20 cellular contexts compared by ENCODE assay signal in the genomic region with DNA sequence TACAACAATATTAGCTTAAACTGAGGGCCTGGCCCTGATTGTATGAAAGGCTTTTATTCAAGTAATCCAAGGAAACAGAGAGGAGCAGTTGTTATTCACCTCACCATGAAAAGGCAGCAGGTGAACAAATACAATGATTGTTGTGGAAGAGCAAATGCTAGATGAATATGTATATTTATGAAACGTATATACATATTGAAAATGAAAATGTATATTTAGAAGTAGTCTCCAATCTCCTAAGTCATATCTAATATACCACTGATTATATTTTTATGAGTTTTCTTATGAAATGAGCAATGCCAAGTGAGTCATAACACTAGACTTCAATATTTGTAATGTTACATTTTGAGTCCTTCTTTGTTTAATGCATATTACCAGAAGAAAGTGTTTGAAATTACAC.
A peak's percentile ranks its signal among the peaks of the same experiment; 100 is the strongest.
DNase-seq lines count a peak whose midpoint lies in the region; ATAC-seq and TF ChIP-seq lines count a peak whose summit lies in the region.
"Had no signal": no experiment of that assay in that cellular context is flagged by ENCODE, and none has a peak within 500 bp of the region (broad histone marks: within the 10 kb centered on the region; RNA-seq: fewer than 3 reads in every experiment).

No MANE protein-coding gene starts in this region.

- H3K9ac ChIP-seq in PC-3 (ENCODE audit: low read length): no peak overlapping the region
- H3K9ac ChIP-seq: SK-N-SH had no signal

- no TSS peak for BruUV-seq in PC-3 (replicated peaks; lab: Mats Ljungman, UMichigan)

- no peak overlapping the region for H2AFZ ChIP-seq in PC-3 (ENCODE audit: low read length)
- H2AFZ ChIP-seq in hepatocyte: no peak overlapping the region

- no peaks in the 10 kb centered on the region for H3K36me3 Mint-ChIP-seq in activated T-cell treated with anti-CD3 and anti-CD28 coated beads, Interleukin-2, amount 50 U/mL, for 4 hours (ENCODE audit: insufficient read depth)
- no peaks in the 10 kb centered on the region for H3K36me3 Mint-ChIP-seq in activated T-cell treated with anti-CD3 and anti-CD28 coated beads, Interleukin-2, amount 50 U/mL, for 24 hours (ENCODE audit: low read depth)
- no peaks in the 10 kb centered on the region for H3K36me3 Mint-ChIP-seq in activated naive CD8-positive, alpha-beta T cell treated with anti-CD3 and anti-CD28 coated beads for 36 hours
- H3K36me3 Mint-ChIP-seq: activated CD8-positive, alpha-beta memory T cell treated with anti-CD3 and anti-CD28 coated beads, Interleukin-2, amount 10 ng/mL, durations not matched to agents 7 days and 5 days; IgD-negative memory B cell had no signal

- no peak overlapping the region for H3K27ac Mint-ChIP-seq in activated T-cell treated with anti-CD3 and anti-CD28 coated beads, Interleukin-2, amount 50 U/mL, for 24 hours
- no peak overlapping the region for H3K27ac Mint-ChIP-seq in activated naive CD8-positive, alpha-beta T cell treated with anti-CD3 and anti-CD28 coated beads for 36 hours
- H3K27ac Mint-ChIP-seq: activated CD8-positive, alpha-beta memory T cell treated with anti-CD3 and anti-CD28 coated beads, Interleukin-2, amount 10 ng/mL, durations not matched to agents 7 days and 5 days; IgD-negative memory B cell had no signal

- intact Hi-C loops in PC-3 (cut with micrococcal nuclease): no loop called here

- H3K9me3 ChIP-seq in PC-3 (ENCODE audit: low read length) (no peaks in the 10 kb centered on the region), hepatocyte (ENCODE audit: low read depth) (no peaks in the 10 kb centered on the region)
- H3K9me3 ChIP-seq: esophagus muscularis mucosa, MG63, SK-N-SH, suprapubic skin had no signal

- peak overlapping the region; percentile 59 for H3K4me2 ChIP-seq in PC-3 (ENCODE audit: low read length)
- no peak overlapping the region for H3K4me2 ChIP-seq in hepatocyte
- H3K4me2 ChIP-seq: SK-N-SH had no signal

- POLR2A ChIA-PET in PC-3 (lab: Charles Lee; ENCODE audit: unreplicated experiment): no interaction called here

- H3K9me2 ChIP-seq in PC-3 (replicated peaks; ENCODE audit: low read length): no peaks in the 10 kb centered on the region
- no peaks in the 10 kb centered on the region for H3K9me2 ChIP-seq in hepatocyte (replicated peaks; ENCODE audit: insufficient read depth)
- H3K9me2 ChIP-seq: SK-N-SH had no signal

- H3K27me3 ChIP-seq in PC-3 (ENCODE audit: low read length): no peaks in the 10 kb centered on the region
- no peaks in the 10 kb centered on the region for H3K27me3 ChIP-seq in hepatocyte
- H3K27me3 ChIP-seq in H7 (ENCODE audit: control insufficient read depth, insufficient read depth, low read length): no peaks in the 10 kb centered on the region
- H3K27me3 ChIP-seq: esophagus muscularis mucosa, MG63, suprapubic skin had no signal

- no peaks in the 10 kb centered on the region for H3F3A ChIP-seq in PC-3 (ENCODE audit: low read length, unreplicated experiment)

- H3K4me1 ChIP-seq in PC-3 (ENCODE audit: insufficient read depth, low read length) (peaks cover 25% of the 10 kb centered on the region), hepatocyte (ENCODE audit: insufficient read depth) (no peaks in the 10 kb centered on the region)
- H3K4me1 ChIP-seq: suprapubic skin had no signal

- no peaks in the 10 kb centered on the region for H4K20me1 ChIP-seq in PC-3 (ENCODE audit: low read length)
- no peaks in the 10 kb centered on the region for H4K20me1 ChIP-seq in hepatocyte (ENCODE audit: insufficient read depth, poor library complexity, severe bottlenecking)

- H3K27ac ChIP-seq in PC-3 (ENCODE audit: low read length) (no peak overlapping the region), hepatocyte (no peak overlapping the region)
- H3K27ac ChIP-seq: C4-2B, suprapubic skin had no signal

- DNase-seq in activated T-cell treated with anti-CD3 and anti-CD28 coated beads, Interleukin-2, amount 50 U/mL, for 4 hours: no peak
- no peak for DNase-seq in activated T-cell treated with anti-CD3 and anti-CD28 coated beads, Interleukin-2, amount 50 U/mL, for 24 hours
- DNase-seq in NCI-H146 treated with DMSO at 0.1 percent for 48 hours (lab: John Stamatoyannopoulos, UW; ENCODE audit: unreplicated experiment) (peak; percentile 97), PC-3 (peak; percentile 53), hepatocyte (ENCODE audit: low spot score) (no peak), H7 (no peak)
- no peak for DNase-seq in activated naive CD8-positive, alpha-beta T cell treated with anti-CD3 and anti-CD28 coated beads for 36 hours
- DNase-seq: activated CD8-positive, alpha-beta memory T cell treated with anti-CD3 and anti-CD28 coated beads, Interleukin-2, amount 10 ng/mL, durations not matched to agents 7 days and 5 days; activated gamma-delta T cell treated with Interleukin-2 at 50 U/mL for 16 hours; MG63; NCI-H446 treated with DMSO at 0.1 percent for 48 hours; SK-N-SH; T-helper 9 cell had no signal

- H3K4me1 Mint-ChIP-seq in activated T-cell treated with anti-CD3 and anti-CD28 coated beads, Interleukin-2, amount 50 U/mL, for 4 hours (ENCODE audit: low read depth): no peaks in the 10 kb centered on the region
- H3K4me1 Mint-ChIP-seq in activated T-cell treated with anti-CD3 and anti-CD28 coated beads, Interleukin-2, amount 50 U/mL, for 24 hours (ENCODE audit: low read depth): peaks cover 2% of the 10 kb centered on the region
- H3K4me1 Mint-ChIP-seq in activated naive CD8-positive, alpha-beta T cell treated with anti-CD3 and anti-CD28 coated beads for 36 hours: no peaks in the 10 kb centered on the region
- H3K4me1 Mint-ChIP-seq: activated CD8-positive, alpha-beta memory T cell treated with anti-CD3 and anti-CD28 coated beads, Interleukin-2, amount 10 ng/mL, durations not matched to agents 7 days and 5 days; central memory CD8-positive, alpha-beta T cell had no signal

- no peaks in the 10 kb centered on the region for H3K79me2 ChIP-seq in PC-3 (ENCODE audit: low read length)
- H3K79me2 ChIP-seq in hepatocyte: no peaks in the 10 kb centered on the region

- peak; percentile 43 to 50 for ATAC-seq in activated T-cell treated with anti-CD3 and anti-CD28 coated beads, Interleukin-2, amount 50 U/mL, for 4 hours
- ATAC-seq in PC-3 (peak; percentile 39), GM21717 (IDR thresholded peaks at IDR 0.05; ENCODE audit: unreplicated experiment) (no peak)
- ATAC-seq: activated CD4-positive, CD25-positive, alpha-beta regulatory T cell treated with anti-CD3 and anti-CD28 coated beads, Interleukin-2, amount 50 U/mL, for 24 hours; activated CD8-positive, alpha-beta memory T cell treated with anti-CD3 and anti-CD28 coated beads, Interleukin-2, amount 10 ng/mL, durations not matched to agents 7 days and 5 days had no signal

- CTCF ChIA-PET in PC-3 (lab: Charles Lee): interaction anchor here (0.7 kb wide), 1 partner anchor 343 kb away, joined by 3 read pairs; no protein-coding TSS in a partner anchor

- H3K9me3 Mint-ChIP-seq in activated T-cell treated with anti-CD3 and anti-CD28 coated beads, Interleukin-2, amount 50 U/mL, for 4 hours: no peaks in the 10 kb centered on the region
- no peaks in the 10 kb centered on the region for H3K9me3 Mint-ChIP-seq in activated T-cell treated with anti-CD3 and anti-CD28 coated beads, Interleukin-2, amount 50 U/mL, for 24 hours
- H3K9me3 Mint-ChIP-seq in activated naive CD8-positive, alpha-beta T cell treated with anti-CD3 and anti-CD28 coated beads for 36 hours: no peaks in the 10 kb centered on the region
- H3K9me3 Mint-ChIP-seq: central memory CD8-positive, alpha-beta T cell had no signal

- H3K4me3 Mint-ChIP-seq in activated T-cell treated with anti-CD3 and anti-CD28 coated beads, Interleukin-2, amount 50 U/mL, for 4 hours: no peak overlapping the region
- H3K4me3 Mint-ChIP-seq in activated T-cell treated with anti-CD3 and anti-CD28 coated beads, Interleukin-2, amount 50 U/mL, for 24 hours: no peak overlapping the region
- no peak overlapping the region for H3K4me3 Mint-ChIP-seq in activated naive CD8-positive, alpha-beta T cell treated with anti-CD3 and anti-CD28 coated beads for 36 hours
- H3K4me3 Mint-ChIP-seq: activated CD8-positive, alpha-beta memory T cell treated with anti-CD3 and anti-CD28 coated beads, Interleukin-2, amount 10 ng/mL, durations not matched to agents 7 days and 5 days; central memory CD8-positive, alpha-beta T cell; IgD-negative memory B cell had no signal

- H3K36me3 ChIP-seq in PC-3 (ENCODE audit: low read depth, low read length) (no peaks in the 10 kb centered on the region), hepatocyte (replicated peaks; ENCODE audit: insufficient read depth, low read depth) (no peaks in the 10 kb centered on the region), H7 (replicated peaks; ENCODE audit: control insufficient read depth, insufficient read depth, low read length) (no peaks in the 10 kb centered on the region)
- H3K36me3 ChIP-seq: esophagus muscularis mucosa, MG63, suprapubic skin had no signal

- TF ChIP-seq CTCF in PC-3 (conservative IDR thresholded peaks at IDR 0.05; ENCODE audit: low read depth, low read length): no peak
- no peak for TF ChIP-seq CTCF in hepatocyte (IDR thresholded peaks at IDR 0.05; ENCODE audit: poor library complexity)

- WGBS in hepatocyte (ENCODE audit: low lambda C conversion rate, missing lambda C conversion rate): 84% methylated on average over 1 of the region's 1 CpG

- no peaks in the 10 kb centered on the region for H3K27me3 Mint-ChIP-seq in activated T-cell treated with anti-CD3 and anti-CD28 coated beads, Interleukin-2, amount 50 U/mL, for 4 hours (ENCODE audit: low read depth)
- no peaks in the 10 kb centered on the region for H3K27me3 Mint-ChIP-seq in activated T-cell treated with anti-CD3 and anti-CD28 coated beads, Interleukin-2, amount 50 U/mL, for 24 hours
- no peaks in the 10 kb centered on the region for H3K27me3 Mint-ChIP-seq in activated naive CD8-positive, alpha-beta T cell treated with anti-CD3 and anti-CD28 coated beads for 36 hours
- H3K27me3 Mint-ChIP-seq: IgD-negative memory B cell had no signal

- no peak overlapping the region for H3K4me3 ChIP-seq in PC-3 (ENCODE audit: low read length)
- H3K4me3 ChIP-seq in hepatocyte: no peak overlapping the region
- no peak overlapping the region for H3K4me3 ChIP-seq in H7 (ENCODE audit: insufficient read depth, low read depth, low read length)
- H3K4me3 ChIP-seq: esophagus muscularis mucosa, MG63, suprapubic skin had no signal

Comparison
In these comparisons a context has a peak if more than half of its experiments do, and no peak if none do; other contexts are left out.
1. DNase-seq: peak in NCI-H146 treated with DMSO at 0.1 percent for 48 hours (single experiment) and PC-3 (single experiment); none in activated T-cell treated with anti-CD3 and anti-CD28 coated beads, Interleukin-2, amount 50 U/mL, for 4 hours (single experiment), activated T-cell treated with anti-CD3 and anti-CD28 coated beads, Interleukin-2, amount 50 U/mL, for 24 hours (single experiment), activated naive CD8-positive, alpha-beta T cell treated with anti-CD3 and anti-CD28 coated beads for 36 hours (single experiment), hepatocyte (single experiment) and H7 (single experiment).